In the genomic region with DNA sequence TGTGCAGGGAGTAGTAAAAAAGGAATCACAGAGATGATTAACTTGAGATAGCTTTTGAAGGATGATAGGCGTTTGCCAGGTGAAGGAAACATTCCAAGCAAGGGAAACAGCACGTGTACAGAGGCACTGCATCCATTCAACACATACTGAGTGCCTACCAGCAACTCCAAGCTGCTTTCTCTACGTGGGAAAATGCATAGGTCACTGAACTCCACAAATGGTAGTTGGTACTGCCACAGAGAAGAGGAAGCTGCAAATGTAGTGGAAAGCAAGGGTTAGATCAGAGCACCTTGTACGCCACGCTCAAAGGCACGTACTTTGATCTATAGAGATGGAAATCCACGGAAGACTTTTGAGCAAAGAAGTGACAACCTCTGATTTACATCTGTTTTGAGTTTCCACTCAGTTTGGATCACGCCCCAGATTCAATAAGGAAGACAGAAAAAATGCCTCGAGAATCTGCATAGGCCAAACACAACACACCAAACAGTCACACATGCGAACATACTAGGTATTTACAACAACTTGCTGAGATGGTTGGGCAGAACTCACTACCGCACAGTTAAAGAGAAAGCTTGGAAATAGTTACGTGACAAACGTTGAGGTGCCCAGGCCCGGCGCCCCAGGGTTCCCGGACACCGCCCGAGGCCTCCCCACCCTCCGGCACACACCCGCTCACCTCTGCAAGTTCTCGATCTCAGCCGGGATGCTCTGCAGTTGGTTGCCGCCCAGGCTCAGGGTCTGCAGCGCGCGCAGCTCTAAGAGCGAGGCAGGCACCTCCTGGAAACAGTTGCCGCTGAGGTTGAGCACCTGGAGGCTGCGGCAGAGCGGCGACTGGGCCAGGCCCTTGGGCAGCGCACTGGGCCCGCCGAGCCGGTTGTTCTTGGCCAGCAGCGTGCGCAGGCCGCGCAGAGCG, we compare ENCODE assay signal across 8 cellular contexts. TPM values are rescaled to one million over a fixed set of nuclear protein-coding genes. Genes with fewer than 3 reads are reported as not detected.
DNase-seq lines count a peak whose midpoint lies in the region; ATAC-seq and TF ChIP-seq lines count a peak whose summit lies in the region.

No MANE protein-coding gene starts in this region.

- H3K4me2 ChIP-seq in hepatocyte: peak overlapping the region; percentile 84
- H3K4me2 ChIP-seq in smooth muscle cell: peak overlapping the region; percentile 86

- peak overlapping the region; percentile 75 for H3K27ac ChIP-seq in HUES48 (ENCODE audit: low read depth, low read length)
- peak overlapping the region; percentile 93 for H3K27ac ChIP-seq in hepatocyte
- peak overlapping the region; percentile 78 for H3K27ac ChIP-seq in smooth muscle cell (ENCODE audit: low read depth)

- no peaks in the 10 kb centered on the region for H3K9me2 ChIP-seq in hepatocyte (replicated peaks; ENCODE audit: insufficient read depth)

- H3K27ac Mint-ChIP-seq in activated naive CD8-positive, alpha-beta T cell treated with anti-CD3 and anti-CD28 coated beads, Interleukin-2, amount 10 ng/mL, durations not matched to agents 7 days and 5 days: peak overlapping the region; percentile 87

- H3K4me3 ChIP-seq in HUES48 (ENCODE audit: low read depth, low read length): peak overlapping the region; percentile 71
- H3K4me3 ChIP-seq in hepatocyte: peak overlapping the region; percentile 69
- H3K4me3 ChIP-seq in smooth muscle cell: peak overlapping the region; percentile 85

- no peaks in the 10 kb centered on the region for H3K9me3 ChIP-seq in HUES48 (ENCODE audit: control insufficient read depth, insufficient read depth, low read length)
- H3K9me3 ChIP-seq in hepatocyte (ENCODE audit: low read depth): no peaks in the 10 kb centered on the region
- H3K9me3 ChIP-seq in smooth muscle cell (replicated peaks; ENCODE audit: low read depth): no peaks in the 10 kb centered on the region

- peak; percentile 43 for ATAC-seq in GM21529 (IDR thresholded peaks at IDR 0.05; ENCODE audit: unreplicated experiment)
- ATAC-seq in activated naive CD8-positive, alpha-beta T cell treated with anti-CD3 and anti-CD28 coated beads, Interleukin-2, amount 10 ng/mL, durations not matched to agents 7 days and 5 days (ENCODE audit: low read depth): peak; percentile 57

- H3K4me1 Mint-ChIP-seq in activated naive CD8-positive, alpha-beta T cell treated with anti-CD3 and anti-CD28 coated beads, Interleukin-2, amount 10 ng/mL, durations not matched to agents 7 days and 5 days: peaks cover 39% of the 10 kb centered on the region

- H2AFZ ChIP-seq in hepatocyte (peak overlapping the region; percentile 43), smooth muscle cell (ENCODE audit: low read depth) (peak overlapping the region; percentile 81)

- no peaks in the 10 kb centered on the region for H3K9me3 Mint-ChIP-seq in activated naive CD8-positive, alpha-beta T cell treated with anti-CD3 and anti-CD28 coated beads, Interleukin-2, amount 10 ng/mL, durations not matched to agents 7 days and 5 days

- peak overlapping the region; percentile 63 for H3K9ac ChIP-seq in HUES48 (ENCODE audit: low read depth, low read length)
- H3K9ac ChIP-seq in smooth muscle cell (ENCODE audit: low read depth): peak overlapping the region; percentile 84

- H3K27me3 ChIP-seq in HUES48 (ENCODE audit: control insufficient read depth, insufficient read depth, low read length) (peaks cover 18% of the 10 kb centered on the region), hepatocyte (no peaks in the 10 kb centered on the region), smooth muscle cell (ENCODE audit: low read depth) (no peaks in the 10 kb centered on the region)

- H3K79me2 ChIP-seq in hepatocyte (peaks cover 48% of the 10 kb centered on the region), smooth muscle cell (ENCODE audit: low read depth) (peaks cover 46% of the 10 kb centered on the region)

- TF ChIP-seq CTCF in hepatocyte (IDR thresholded peaks at IDR 0.05; ENCODE audit: poor library complexity): no peak
- TF ChIP-seq CTCF in smooth muscle cell (IDR thresholded peaks at IDR 0.05; ENCODE audit: borderline replicate concordance, insufficient read depth, poor library complexity, severe bottlenecking): no peak

- POLR2A ChIA-PET in activated naive CD8-positive, alpha-beta T cell treated with anti-CD3 and anti-CD28 coated beads, Interleukin-2, amount 10 ng/mL, durations not matched to agents 7 days and 5 days (lab: Charles Lee): interaction anchor here (0.6 to 3.4 kb wide), 7 partner anchors 14 to 880 kb away, joined by 3 to 43 read pairs (median 4); a partner anchor contains a TSS

- WGBS in hepatocyte (ENCODE audit: low lambda C conversion rate, missing lambda C conversion rate): 3% methylated on average over 40 of the region's 40 CpGs
- WGBS in smooth muscle cell (ENCODE audit: low lambda C conversion rate): 5% methylated on average over 39 of the region's 40 CpGs

- peaks cover 22% of the 10 kb centered on the region for H4K20me1 ChIP-seq in hepatocyte (ENCODE audit: insufficient read depth, poor library complexity, severe bottlenecking)
- peaks cover 45% of the 10 kb centered on the region for H4K20me1 ChIP-seq in smooth muscle cell (ENCODE audit: low read depth)

- H3K36me3 ChIP-seq in HUES48 (ENCODE audit: control insufficient read depth, insufficient read depth, low read length) (no peaks in the 10 kb centered on the region), hepatocyte (replicated peaks; ENCODE audit: insufficient read depth, low read depth) (no peaks in the 10 kb centered on the region), smooth muscle cell (ENCODE audit: low read depth) (no peaks in the 10 kb centered on the region)

- peaks cover 23% of the 10 kb centered on the region for H3K36me3 Mint-ChIP-seq in activated naive CD8-positive, alpha-beta T cell treated with anti-CD3 and anti-CD28 coated beads, Interleukin-2, amount 10 ng/mL, durations not matched to agents 7 days and 5 days

- H3K4me3 Mint-ChIP-seq in activated naive CD8-positive, alpha-beta T cell treated with anti-CD3 and anti-CD28 coated beads, Interleukin-2, amount 10 ng/mL, durations not matched to agents 7 days and 5 days: peak overlapping the region; percentile 89

- peak; percentile 56 for DNase-seq in GDM1 (lab: John Stamatoyannopoulos, UW)
- DNase-seq in SHP77 treated with DMSO at 0.1 percent for 48 hours (lab: John Stamatoyannopoulos, UW): peak; percentile 19
- DNase-seq in activated naive CD8-positive, alpha-beta T cell treated with anti-CD3 and anti-CD28 coated beads, Interleukin-2, amount 10 ng/mL, durations not matched to agents 7 days and 5 days: no peak
- DNase-seq in hepatocyte (ENCODE audit: low spot score): peak; percentile 13
- DNase-seq in smooth muscle cell (lab: John Stamatoyannopoulos, UW; ENCODE audit: unreplicated experiment): no peak
- DNase-seq in NCI-H1930 (lab: John Stamatoyannopoulos, UW): no peak

- peaks cover 16% of the 10 kb centered on the region for H3K27me3 Mint-ChIP-seq in activated naive CD8-positive, alpha-beta T cell treated with anti-CD3 and anti-CD28 coated beads, Interleukin-2, amount 10 ng/mL, durations not matched to agents 7 days and 5 days

- H3K4me1 ChIP-seq in HUES48 (ENCODE audit: control insufficient read depth, insufficient read depth, low read length) (peaks cover 20% of the 10 kb centered on the region), hepatocyte (ENCODE audit: insufficient read depth) (peaks cover 14% of the 10 kb centered on the region), smooth muscle cell (ENCODE audit: low read depth) (peaks cover 15% of the 10 kb centered on the region)

- peaks cover 11% of the 10 kb centered on the region for H3F3A ChIP-seq in smooth muscle cell (ENCODE audit: low read depth)

RNA-seq across cellular contexts. Expression of a gene that starts 0.8 kb away (rescaled TPM):
- total RNA-seq in activated naive CD8-positive, alpha-beta T cell treated with anti-CD3 and anti-CD28 coated beads, Interleukin-2, amount 10 ng/mL, durations not matched to agents 7 days and 5 days: 10 to 100 TPM; 21.5 to 22.8 TPM
- total RNA-seq in hepatocyte (33.6 and 34.7 TPM in 2 replicates), smooth muscle cell (20.4 and 28.1 TPM in 2 replicates)
- polyA plus RNA-seq in hepatocyte (8.1 and 8.8 TPM in 2 replicates), smooth muscle cell (4.9 and 6.4 TPM in 2 replicates)

Comparison
In these comparisons a context has a peak if more than half of its experiments do, and no peak if none do; other contexts are left out.
1. DNase-seq: peak in GDM1 (single experiment), SHP77 treated with DMSO at 0.1 percent for 48 hours (single experiment) and hepatocyte (single experiment); none in activated naive CD8-positive, alpha-beta T cell treated with anti-CD3 and anti-CD28 coated beads, Interleukin-2, amount 10 ng/mL, durations not matched to agents 7 days and 5 days (single experiment), smooth muscle cell (single experiment) and NCI-H1930 (0 of 2).
2. Peak in every context shown above with its lines, with median percentiles within 50 percentile points of each other: H3K27ac ChIP-seq and H3K4me3 ChIP-seq.